Comparison of ENCODE assay signal across 8 cellular contexts in genomic region chr15:101652098-101652782, GRCh38. TPM values are rescaled to one million over a fixed set of nuclear protein-coding genes. Genes with fewer than 3 reads are reported as not detected.
DNase-seq lines count a peak whose midpoint lies in the region; ATAC-seq, FAIRE-seq and TF ChIP-seq lines count a peak whose summit lies in the region.

A gene with protein sequence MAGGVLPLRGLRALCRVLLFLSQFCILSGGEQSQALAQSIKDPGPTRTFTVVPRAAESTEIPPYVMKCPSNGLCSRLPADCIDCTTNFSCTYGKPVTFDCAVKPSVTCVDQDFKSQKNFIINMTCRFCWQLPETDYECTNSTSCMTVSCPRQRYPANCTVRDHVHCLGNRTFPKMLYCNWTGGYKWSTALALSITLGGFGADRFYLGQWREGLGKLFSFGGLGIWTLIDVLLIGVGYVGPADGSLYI (minus strand): TSS chr15:101652381. CDS start chr15:101652361, 20 bp downstream.

- H3F3A ChIP-seq in OCI-LY1 (ENCODE audit: insufficient read depth, low read length): no peaks in the 10 kb centered on the region; the same call in 1 of the 2 replicates

- ATAC-seq in GM21423 (IDR thresholded peaks at IDR 0.05; ENCODE audit: unreplicated experiment) (peak; percentile 91), mucosa of descending colon (peak; percentile 98)

- TF ChIP-seq CTCF in D721Med (IDR thresholded peaks at IDR 0.05; ENCODE audit: insufficient read depth, missing control alignments) (peak; percentile 44), OCI-LY1 (IDR thresholded peaks at IDR 0.05; ENCODE audit: low read length) (peak; percentile 47), mucosa of descending colon (IDR thresholded peaks at IDR 0.05) (peak; percentile 94)

- H3K27ac ChIP-seq in HUES6 (ENCODE audit: low read depth, low read length): peak within 1 kb of the TSS; percentile 48; the same call in 1 of the 2 replicates
- H3K27ac ChIP-seq in OCI-LY1 (ENCODE audit: low read depth, low read length, poor library complexity, severe bottlenecking): peak within 1 kb of the TSS; percentile 65

- FAIRE-seq in D721Med (lab: Jason Lieb, UNC): no peak

- peak within 1 kb of the TSS; percentile 96 for H3K4me2 ChIP-seq in OCI-LY1 (ENCODE audit: low read length)

- peak; percentile 75 for DNase-seq in D721Med (ENCODE audit: insufficient read length, low spot score)
- peak; percentile 97 for DNase-seq in activated CD8-positive, alpha-beta memory T cell treated with anti-CD3 and anti-CD28 coated beads, Interleukin-2, amount 50 U/mL, for 48 hours
- peak; percentile 90 for DNase-seq in epidermal melanocyte (ENCODE audit: insufficient read length, low spot score)
- peak; percentile 96 to 97 (median 97) for DNase-seq in mucosa of descending colon
- peak; percentile 94 for DNase-seq in stimulated activated CD8-positive, alpha-beta memory T cell treated with anti-CD3 and anti-CD28 coated beads, Interleukin-4, amount 100 ng/mL, for 24 hours (ENCODE audit: low read depth)

- H3K36me3 ChIP-seq in HUES6 (ENCODE audit: control insufficient read depth, insufficient read depth, low read length) (peaks cover 26% of the 10 kb centered on the region), OCI-LY1 (ENCODE audit: insufficient read depth, low read length) (peaks cover 27% of the 10 kb centered on the region; the same call in 1 of the 2 replicates), mucosa of descending colon (ENCODE audit: low read depth) (no peaks in the 10 kb centered on the region)

- H3K4me1 ChIP-seq in HUES6 (ENCODE audit: control insufficient read depth, insufficient read depth, low read length) (peaks cover 6% of the 10 kb centered on the region), OCI-LY1 (ENCODE audit: insufficient read depth, low read length, severe bottlenecking) (peaks cover 39% of the 10 kb centered on the region), mucosa of descending colon (ENCODE audit: low read depth) (peaks cover 22% of the 10 kb centered on the region)

- intact Hi-C loops in mucosa of descending colon (cut with DNase I, micrococcal nuclease): no loop called here

- H4K20me1 ChIP-seq in OCI-LY1 (ENCODE audit: insufficient read depth, low read length): 0 out of 2 replicates have a peak, but pooled peaks cover 5% of the 10 kb centered on the region

- H2AFZ ChIP-seq in OCI-LY1 (ENCODE audit: low read length): 0 out of 2 replicates have a peak within 1 kb of the TSS, but pooled peaks have one; percentile 42

- H3K79me2 ChIP-seq in OCI-LY1 (ENCODE audit: insufficient read depth, low read length): peaks cover 36% of the 10 kb centered on the region

- peak within 1 kb of the TSS; percentile 89 for H3K9ac ChIP-seq in HUES6 (ENCODE audit: low read length)
- peak within 1 kb of the TSS; percentile 93 for H3K9ac ChIP-seq in OCI-LY1 (ENCODE audit: low read length)

- no peaks in the 10 kb centered on the region for H3K9me2 ChIP-seq in OCI-LY1 (ENCODE audit: low read depth, low read length)

- H3K9me3 ChIP-seq in HUES6 (ENCODE audit: control insufficient read depth, insufficient read depth, low read depth, low read length) (peaks cover 2% of the 10 kb centered on the region; the same call in 1 of the 2 replicates), OCI-LY1 (ENCODE audit: low read length) (no peaks in the 10 kb centered on the region), mucosa of descending colon (no peaks in the 10 kb centered on the region)

- H3K27me3 ChIP-seq in HUES6 (ENCODE audit: control insufficient read depth, insufficient read depth, low read length) (no peaks in the 10 kb centered on the region), OCI-LY1 (ENCODE audit: insufficient read depth, low read length) (no peaks in the 10 kb centered on the region)

- H3K4me3 ChIP-seq in HUES6 (ENCODE audit: low read depth, low read length): peak within 1 kb of the TSS; percentile 79
- peak within 1 kb of the TSS; percentile 82 for H3K4me3 ChIP-seq in OCI-LY1 (ENCODE audit: low read depth, low read length, poor library complexity, severe bottlenecking)
- H3K4me3 ChIP-seq in mucosa of descending colon: peak within 1 kb of the TSS; percentile 69

RNA-seq across cellular contexts. Expression of the gene that starts here (rescaled TPM):
- total RNA-seq in mucosa of descending colon: 10 to 100 TPM; 30.9 to 54.0 (median 35.8) TPM

Comparison
In these comparisons a context has a peak if more than half of its experiments do, and no peak if none do; other contexts are left out.
1. Peak in every context shown above with its lines: DNase-seq, ATAC-seq, H3K4me3 ChIP-seq and H3K27ac ChIP-seq.
2. CTCF ChIP-seq: peak in every context shown above with its lines; median percentile 94 in mucosa of descending colon; 47 in OCI-LY1; 44 in D721Med.